1 cellular context compared by ENCODE assay signal in genomic region chr5:157025093-157025698, GRCh38.
TF ChIP-seq lines count a peak whose summit lies in the region.

No MANE protein-coding gene starts in this region.

TF ChIP-seq in HepG2, 621 proteins besides CTCF, POLR2A, EP300 and RAD21:
- TF ChIP-seq, protein P1, sequence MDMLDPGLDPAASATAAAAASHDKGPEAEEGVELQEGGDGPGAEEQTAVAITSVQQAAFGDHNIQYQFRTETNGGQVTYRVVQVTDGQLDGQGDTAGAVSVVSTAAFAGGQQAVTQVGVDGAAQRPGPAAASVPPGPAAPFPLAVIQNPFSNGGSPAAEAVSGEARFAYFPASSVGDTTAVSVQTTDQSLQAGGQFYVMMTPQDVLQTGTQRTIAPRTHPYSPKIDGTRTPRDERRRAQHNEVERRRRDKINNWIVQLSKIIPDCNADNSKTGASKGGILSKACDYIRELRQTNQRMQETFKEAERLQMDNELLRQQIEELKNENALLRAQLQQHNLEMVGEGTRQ (IDR thresholded peaks at IDR 0.05; ENCODE audit: low read depth, low read length), result no peak
- TF ChIP-seq, protein P1 (CRISPR knock-in tag; IDR thresholded peaks at IDR 0.05; ENCODE audit: borderline replicate concordance), result no peak
- TF ChIP-seq, protein P2, sequence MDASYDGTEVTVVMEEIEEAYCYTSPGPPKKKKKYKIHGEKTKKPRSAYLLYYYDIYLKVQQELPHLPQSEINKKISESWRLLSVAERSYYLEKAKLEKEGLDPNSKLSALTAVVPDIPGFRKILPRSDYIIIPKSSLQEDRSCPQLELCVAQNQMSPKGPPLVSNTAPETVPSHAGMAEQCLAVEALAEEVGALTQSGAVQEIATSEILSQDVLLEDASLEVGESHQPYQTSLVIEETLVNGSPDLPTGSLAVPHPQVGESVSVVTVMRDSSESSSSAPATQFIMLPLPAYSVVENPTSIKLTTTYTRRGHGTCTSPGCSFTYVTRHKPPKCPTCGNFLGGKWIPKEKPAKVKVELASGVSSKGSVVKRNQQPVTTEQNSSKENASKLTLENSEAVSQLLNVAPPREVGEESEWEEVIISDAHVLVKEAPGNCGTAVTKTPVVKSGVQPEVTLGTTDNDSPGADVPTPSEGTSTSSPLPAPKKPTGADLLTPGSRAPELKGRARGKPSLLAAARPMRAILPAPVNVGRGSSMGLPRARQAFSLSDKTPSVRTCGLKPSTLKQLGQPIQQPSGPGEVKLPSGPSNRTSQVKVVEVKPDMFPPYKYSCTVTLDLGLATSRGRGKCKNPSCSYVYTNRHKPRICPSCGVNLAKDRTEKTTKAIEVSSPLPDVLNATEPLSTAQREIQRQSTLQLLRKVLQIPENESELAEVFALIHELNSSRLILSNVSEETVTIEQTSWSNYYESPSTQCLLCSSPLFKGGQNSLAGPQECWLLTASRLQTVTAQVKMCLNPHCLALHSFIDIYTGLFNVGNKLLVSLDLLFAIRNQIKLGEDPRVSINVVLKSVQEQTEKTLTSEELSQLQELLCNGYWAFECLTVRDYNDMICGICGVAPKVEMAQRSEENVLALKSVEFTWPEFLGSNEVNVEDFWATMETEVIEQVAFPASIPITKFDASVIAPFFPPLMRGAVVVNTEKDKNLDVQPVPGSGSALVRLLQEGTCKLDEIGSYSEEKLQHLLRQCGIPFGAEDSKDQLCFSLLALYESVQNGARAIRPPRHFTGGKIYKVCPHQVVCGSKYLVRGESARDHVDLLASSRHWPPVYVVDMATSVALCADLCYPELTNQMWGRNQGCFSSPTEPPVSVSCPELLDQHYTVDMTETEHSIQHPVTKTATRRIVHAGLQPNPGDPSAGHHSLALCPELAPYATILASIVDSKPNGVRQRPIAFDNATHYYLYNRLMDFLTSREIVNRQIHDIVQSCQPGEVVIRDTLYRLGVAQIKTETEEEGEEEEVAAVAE (CRISPR knock-in tag; IDR thresholded peaks at IDR 0.05; ENCODE audit: borderline replicate concordance), result no peak
- TF ChIP-seq KLF13 (CRISPR knock-in tag; IDR thresholded peaks at IDR 0.05) (no peak), KDM3A (CRISPR knock-in tag; IDR thresholded peaks at IDR 0.05; ENCODE audit: low read depth) (no peak), RAD51 (IDR thresholded peaks at IDR 0.05; ENCODE audit: borderline replicate concordance) (no peak), IKZF1 (IDR thresholded peaks at IDR 0.05) (no peak), XRCC5 (optimal IDR thresholded peaks at IDR 0.05; ENCODE audit: low read length) (no peak), ZNF713 (CRISPR knock-in tag; IDR thresholded peaks at IDR 0.05) (no peak), ZSCAN30 (CRISPR knock-in tag; IDR thresholded peaks at IDR 0.05) (no peak), ATRX (CRISPR knock-in tag; IDR thresholded peaks at IDR 0.05; ENCODE audit: borderline replicate concordance) (no peak), SMYD3 (CRISPR knock-in tag; IDR thresholded peaks at IDR 0.05) (no peak), ZZZ3 (CRISPR knock-in tag; IDR thresholded peaks at IDR 0.05; ENCODE audit: borderline replicate concordance) (no peak), ZNF296 (CRISPR knock-in tag; conservative IDR thresholded peaks at IDR 0.05) (no peak), RBM22 (optimal IDR thresholded peaks at IDR 0.05; ENCODE audit: low read length) (no peak), ZNF567 (CRISPR knock-in tag; IDR thresholded peaks at IDR 0.05; ENCODE audit: borderline replicate concordance) (no peak), NCOR1 (IDR thresholded peaks at IDR 0.05; ENCODE audit: borderline replicate concordance, low read length) (no peak), ZNF747 (CRISPR knock-in tag; IDR thresholded peaks at IDR 0.05; ENCODE audit: borderline replicate concordance) (no peak), TRIM24 (CRISPR knock-in tag; IDR thresholded peaks at IDR 0.05) (no peak)
- TF ChIP-seq, protein P3, sequence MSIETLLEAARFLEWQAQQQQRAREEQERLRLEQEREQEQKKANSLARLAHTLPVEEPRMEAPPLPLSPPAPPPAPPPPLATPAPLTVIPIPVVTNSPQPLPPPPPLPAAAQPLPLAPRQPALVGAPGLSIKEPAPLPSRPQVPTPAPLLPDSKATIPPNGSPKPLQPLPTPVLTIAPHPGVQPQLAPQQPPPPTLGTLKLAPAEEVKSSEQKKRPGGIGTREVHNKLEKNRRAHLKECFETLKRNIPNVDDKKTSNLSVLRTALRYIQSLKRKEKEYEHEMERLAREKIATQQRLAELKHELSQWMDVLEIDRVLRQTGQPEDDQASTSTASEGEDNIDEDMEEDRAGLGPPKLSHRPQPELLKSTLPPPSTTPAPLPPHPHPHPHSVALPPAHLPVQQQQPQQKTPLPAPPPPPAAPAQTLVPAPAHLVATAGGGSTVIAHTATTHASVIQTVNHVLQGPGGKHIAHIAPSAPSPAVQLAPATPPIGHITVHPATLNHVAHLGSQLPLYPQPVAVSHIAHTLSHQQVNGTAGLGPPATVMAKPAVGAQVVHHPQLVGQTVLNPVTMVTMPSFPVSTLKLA (IDR thresholded peaks at IDR 0.05), result no peak
